6 cellular contexts compared by ENCODE assay signal in genomic region chr2:74548285-74548918, GRCh38. TPM values are rescaled to one million over a fixed set of nuclear protein-coding genes. Genes with fewer than 3 reads are reported as not detected.
DNase-seq lines count a peak whose midpoint lies in the region; ATAC-seq and TF ChIP-seq lines count a peak whose summit lies in the region.

No MANE protein-coding gene starts in this region.

- peak overlapping the region; percentile 76 for H3K4me3 Mint-ChIP-seq in activated T-helper 1 cell treated with anti-CD3 and anti-CD28 coated beads, Interleukin-12 subunit alpha, Interleukin-12 subunit beta, Interleukin-2, Interleukin-4 antibody, amounts not matched to agents 30 ng/mL and 10 ng/mL and 1 ng/mL, durations not matched to agents 14 hours and 24 hours and 36 hours
- peak overlapping the region; percentile 76 for H3K4me3 Mint-ChIP-seq in mesothelial cell of epicardium

- H3K27me3 ChIP-seq in H7 (ENCODE audit: control insufficient read depth, insufficient read depth, low read length): peaks cover 68% of the 10 kb centered on the region

- peaks cover 20% of the 10 kb centered on the region for H3K4me1 Mint-ChIP-seq in activated T-helper 1 cell treated with anti-CD3 and anti-CD28 coated beads, Interleukin-12 subunit alpha, Interleukin-12 subunit beta, Interleukin-2, Interleukin-4 antibody, amounts not matched to agents 30 ng/mL and 10 ng/mL and 1 ng/mL, durations not matched to agents 14 hours and 24 hours and 36 hours (ENCODE audit: low read depth)
- peaks cover 24% of the 10 kb centered on the region for H3K4me1 Mint-ChIP-seq in mesothelial cell of epicardium

- DNase-seq in H7 (peak; percentile 76), mesothelial cell of epicardium (ENCODE audit: low spot score in 2 of 2, unreplicated experiment in 2 of 2) (no peak), hippocampal formation (lab: John Stamatoyannopoulos, UW) (no peak), SKM-1 (lab: John Stamatoyannopoulos, UW; ENCODE audit: unreplicated experiment) (no peak)
- no peak for DNase-seq in activated T-helper 1 cell treated with anti-CD3 and anti-CD28 coated beads, Interleukin-12 subunit alpha, Interleukin-12 subunit beta, Interleukin-2, Interleukin-4 antibody, amounts not matched to agents 30 ng/mL and 10 ng/mL and 1 ng/mL, durations not matched to agents 14 hours and 24 hours and 36 hours (ENCODE audit: low spot score)

- no peak for TF ChIP-seq CTCF in mesothelial cell of epicardium (IDR thresholded peaks at IDR 0.05; ENCODE audit: unreplicated experiment)

- no peaks in the 10 kb centered on the region for H3K36me3 ChIP-seq in H7 (replicated peaks; ENCODE audit: control insufficient read depth, insufficient read depth, low read length)

- intact Hi-C loops in activated T-helper 1 cell treated with anti-CD3 and anti-CD28 coated beads, Interleukin-12 subunit alpha, Interleukin-12 subunit beta, Interleukin-2, Interleukin-4 antibody, amounts not matched to agents 30 ng/mL and 10 ng/mL and 1 ng/mL, durations not matched to agents 14 hours and 24 hours and 36 hours (cut with micrococcal nuclease): loop anchor here (1.0 kb wide), 1 partner anchor 17 kb away; no protein-coding TSS in a partner anchor

- H3K27ac Mint-ChIP-seq in activated T-helper 1 cell treated with anti-CD3 and anti-CD28 coated beads, Interleukin-12 subunit alpha, Interleukin-12 subunit beta, Interleukin-2, Interleukin-4 antibody, amounts not matched to agents 30 ng/mL and 10 ng/mL and 1 ng/mL, durations not matched to agents 14 hours and 24 hours and 36 hours: peak overlapping the region; percentile 62
- H3K27ac Mint-ChIP-seq in mesothelial cell of epicardium: peak overlapping the region; percentile 77

- no peak for ATAC-seq in HG02973 (IDR thresholded peaks at IDR 0.05; ENCODE audit: unreplicated experiment)

- peaks cover 39% of the 10 kb centered on the region for H3K27me3 Mint-ChIP-seq in activated T-helper 1 cell treated with anti-CD3 and anti-CD28 coated beads, Interleukin-12 subunit alpha, Interleukin-12 subunit beta, Interleukin-2, Interleukin-4 antibody, amounts not matched to agents 30 ng/mL and 10 ng/mL and 1 ng/mL, durations not matched to agents 14 hours and 24 hours and 36 hours (ENCODE audit: insufficient read depth)
- peaks cover 8% of the 10 kb centered on the region for H3K27me3 Mint-ChIP-seq in mesothelial cell of epicardium (ENCODE audit: low read depth)

- H3K4me3 ChIP-seq in H7 (ENCODE audit: insufficient read depth, low read depth, low read length): peak overlapping the region; percentile 64

- H3K9me3 Mint-ChIP-seq in activated T-helper 1 cell treated with anti-CD3 and anti-CD28 coated beads, Interleukin-12 subunit alpha, Interleukin-12 subunit beta, Interleukin-2, Interleukin-4 antibody, amounts not matched to agents 30 ng/mL and 10 ng/mL and 1 ng/mL, durations not matched to agents 14 hours and 24 hours and 36 hours: no peaks in the 10 kb centered on the region
- no peaks in the 10 kb centered on the region for H3K9me3 Mint-ChIP-seq in mesothelial cell of epicardium

- no peaks in the 10 kb centered on the region for H3K36me3 Mint-ChIP-seq in activated T-helper 1 cell treated with anti-CD3 and anti-CD28 coated beads, Interleukin-12 subunit alpha, Interleukin-12 subunit beta, Interleukin-2, Interleukin-4 antibody, amounts not matched to agents 30 ng/mL and 10 ng/mL and 1 ng/mL, durations not matched to agents 14 hours and 24 hours and 36 hours (ENCODE audit: low read depth)
- H3K36me3 Mint-ChIP-seq in mesothelial cell of epicardium: no peaks in the 10 kb centered on the region

RNA-seq across cellular contexts. Expression of gene LOXL3, which starts 5.3 kb away (rescaled TPM):
- total RNA-seq in H7 (2014; rRNA removed; shearing (Covaris generic)): 6.6 and 7.7 TPM in 2 replicates
- 1.9 and 2.0 TPM in 2 replicates for total RNA-seq in activated T-helper 1 cell treated with anti-CD3 and anti-CD28 coated beads, Interleukin-12 subunit alpha, Interleukin-12 subunit beta, Interleukin-2, Interleukin-4 antibody, amounts not matched to agents 30 ng/mL and 10 ng/mL and 1 ng/mL, durations not matched to agents 14 hours and 24 hours and 36 hours
- total RNA-seq in mesothelial cell of epicardium: 20.3 to 26.7 TPM (median 21.9 TPM) in 3 replicates

RNA-seq across cellular contexts. Expression of gene DOK1, which starts 6.1 kb away (rescaled TPM):
- total RNA-seq in H7 (2014; rRNA removed; shearing (Covaris generic)): 4.9 and 6.9 TPM in 2 replicates
- total RNA-seq in activated T-helper 1 cell treated with anti-CD3 and anti-CD28 coated beads, Interleukin-12 subunit alpha, Interleukin-12 subunit beta, Interleukin-2, Interleukin-4 antibody, amounts not matched to agents 30 ng/mL and 10 ng/mL and 1 ng/mL, durations not matched to agents 14 hours and 24 hours and 36 hours: 37.2 and 40.8 TPM in 2 replicates
- total RNA-seq in mesothelial cell of epicardium: 10.7 to 11.9 TPM (median 10.8 TPM) in 3 replicates

RNA-seq across cellular contexts. Expression of gene HTRA2, which starts 18.7 kb away (rescaled TPM):
- 27.0 and 39.6 TPM in 2 replicates for total RNA-seq in H7 (2014; rRNA removed; shearing (Covaris generic))
- total RNA-seq in activated T-helper 1 cell treated with anti-CD3 and anti-CD28 coated beads, Interleukin-12 subunit alpha, Interleukin-12 subunit beta, Interleukin-2, Interleukin-4 antibody, amounts not matched to agents 30 ng/mL and 10 ng/mL and 1 ng/mL, durations not matched to agents 14 hours and 24 hours and 36 hours: 57.0 and 57.3 TPM in 2 replicates
- 25.1 to 26.1 TPM (median 25.7 TPM) in 3 replicates for total RNA-seq in mesothelial cell of epicardium

RNA-seq across cellular contexts. Expression of gene AUP1, which starts 18.9 kb away (rescaled TPM):
- 99.5 and 105 TPM in 2 replicates for total RNA-seq in H7 (2014; rRNA removed; shearing (Covaris generic))
- total RNA-seq in activated T-helper 1 cell treated with anti-CD3 and anti-CD28 coated beads, Interleukin-12 subunit alpha, Interleukin-12 subunit beta, Interleukin-2, Interleukin-4 antibody, amounts not matched to agents 30 ng/mL and 10 ng/mL and 1 ng/mL, durations not matched to agents 14 hours and 24 hours and 36 hours: 178 and 187 TPM in 2 replicates
- total RNA-seq in mesothelial cell of epicardium: 86.2 to 89.4 TPM (median 86.8 TPM) in 3 replicates

RNA-seq across cellular contexts. Expression of gene DQX1, which starts 22.4 kb away (rescaled TPM):
- 0.10 and 0.78 TPM in 2 replicates for total RNA-seq in H7 (2014; rRNA removed; shearing (Covaris generic))
- 0.65 and 0.86 TPM in 2 replicates for total RNA-seq in activated T-helper 1 cell treated with anti-CD3 and anti-CD28 coated beads, Interleukin-12 subunit alpha, Interleukin-12 subunit beta, Interleukin-2, Interleukin-4 antibody, amounts not matched to agents 30 ng/mL and 10 ng/mL and 1 ng/mL, durations not matched to agents 14 hours and 24 hours and 36 hours
- total RNA-seq in mesothelial cell of epicardium: 0.16 to 0.42 TPM (median 0.29 TPM) in 3 replicates
